12 cellular contexts compared by ENCODE assay signal in the genomic region with DNA sequence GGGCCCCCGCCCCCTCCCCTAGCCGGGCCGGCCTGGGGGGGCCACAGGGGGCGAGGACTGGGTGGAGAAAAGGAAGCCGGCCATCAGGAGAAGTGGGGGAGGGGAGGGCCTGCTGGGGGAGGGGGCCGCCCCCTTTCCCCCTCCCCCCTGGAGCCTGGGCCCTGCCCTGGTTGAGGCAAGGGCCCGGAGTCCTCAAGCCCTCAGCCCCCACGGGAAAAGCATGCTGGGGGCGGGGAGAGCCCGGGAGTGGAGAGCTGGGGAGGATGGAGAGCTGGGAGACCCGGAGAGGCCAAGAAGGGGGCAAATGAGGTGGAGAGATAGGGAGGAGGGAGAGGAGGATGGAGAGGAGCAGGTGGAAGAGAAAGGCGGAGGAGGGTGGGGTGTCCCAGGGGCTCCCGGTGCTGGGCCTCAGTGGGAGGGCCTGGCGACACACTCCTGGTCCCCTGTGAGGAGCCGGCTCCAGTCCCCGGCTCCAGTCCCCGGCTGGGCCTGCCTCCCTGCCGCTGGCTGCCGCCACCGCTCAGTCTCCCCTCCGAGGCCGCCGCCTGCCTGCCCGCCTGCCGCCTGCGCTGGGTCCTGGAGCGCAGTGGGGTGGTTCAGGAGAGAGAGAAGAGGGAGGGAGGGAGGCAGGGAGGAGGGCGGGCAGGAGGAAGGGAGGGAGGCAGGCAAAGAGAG. TPM values are rescaled to one million over a fixed set of nuclear protein-coding genes. Genes with fewer than 3 reads are reported as not detected.
DNase-seq lines count a peak whose midpoint lies in the region; ATAC-seq and TF ChIP-seq lines count a peak whose summit lies in the region.
"Had no signal": no experiment of that assay in that cellular context is flagged by ENCODE, and none has a peak within 500 bp of the region (broad histone marks: within the 10 kb centered on the region; RNA-seq: fewer than 3 reads in every experiment).

A gene with protein sequence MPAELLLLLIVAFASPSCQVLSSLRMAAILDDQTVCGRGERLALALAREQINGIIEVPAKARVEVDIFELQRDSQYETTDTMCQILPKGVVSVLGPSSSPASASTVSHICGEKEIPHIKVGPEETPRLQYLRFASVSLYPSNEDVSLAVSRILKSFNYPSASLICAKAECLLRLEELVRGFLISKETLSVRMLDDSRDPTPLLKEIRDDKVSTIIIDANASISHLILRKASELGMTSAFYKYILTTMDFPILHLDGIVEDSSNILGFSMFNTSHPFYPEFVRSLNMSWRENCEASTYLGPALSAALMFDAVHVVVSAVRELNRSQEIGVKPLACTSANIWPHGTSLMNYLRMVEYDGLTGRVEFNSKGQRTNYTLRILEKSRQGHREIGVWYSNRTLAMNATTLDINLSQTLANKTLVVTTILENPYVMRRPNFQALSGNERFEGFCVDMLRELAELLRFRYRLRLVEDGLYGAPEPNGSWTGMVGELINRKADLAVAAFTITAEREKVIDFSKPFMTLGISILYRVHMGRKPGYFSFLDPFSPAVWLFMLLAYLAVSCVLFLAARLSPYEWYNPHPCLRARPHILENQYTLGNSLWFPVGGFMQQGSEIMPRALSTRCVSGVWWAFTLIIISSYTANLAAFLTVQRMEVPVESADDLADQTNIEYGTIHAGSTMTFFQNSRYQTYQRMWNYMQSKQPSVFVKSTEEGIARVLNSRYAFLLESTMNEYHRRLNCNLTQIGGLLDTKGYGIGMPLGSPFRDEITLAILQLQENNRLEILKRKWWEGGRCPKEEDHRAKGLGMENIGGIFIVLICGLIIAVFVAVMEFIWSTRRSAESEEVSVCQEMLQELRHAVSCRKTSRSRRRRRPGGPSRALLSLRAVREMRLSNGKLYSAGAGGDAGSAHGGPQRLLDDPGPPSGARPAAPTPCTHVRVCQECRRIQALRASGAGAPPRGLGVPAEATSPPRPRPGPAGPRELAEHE (minus strand): TSS at position 588 of the 675 bp plus-strand sequence. CDS start 4,436 bp downstream, outside the sequence.

- peaks cover 12% of the 10 kb centered on the region for H3K27me3 Mint-ChIP-seq in progenitor cell of endocrine pancreas
- H3K27me3 Mint-ChIP-seq in activated CD4-positive, alpha-beta memory T cell treated with anti-CD3 and anti-CD28 coated beads for 36 hours, result peaks cover 2% of the 10 kb centered on the region
- H3K27me3 Mint-ChIP-seq: T-helper 17 cell had no signal

- peaks cover 5% of the 10 kb centered on the region for H3K4me1 ChIP-seq in ES-I3 (ENCODE audit: insufficient read depth, low read length)
- H3K4me1 ChIP-seq in Peyer's patch, result peaks cover 0 to 3% (median 0%) of the 10 kb centered on the region in 4 donors

- intact Hi-C loops in left cardiac atrium (cut with DNase I), result loop anchor here in 1 of 2 donors (10.0 kb wide), 1 partner anchor 195 kb away; a partner anchor contains a TSS
- intact Hi-C loops in activated CD4-positive, alpha-beta memory T cell treated with anti-CD3 and anti-CD28 coated beads for 36 hours (cut with micrococcal nuclease), result no loop called here

- no peak within 1 kb of the TSS for H3K27ac ChIP-seq in Peyer's patch

- POLR2A ChIA-PET in activated CD4-positive, alpha-beta memory T cell treated with anti-CD3 and anti-CD28 coated beads for 36 hours (lab: Charles Lee), result no interaction called here

- no peak for TF ChIP-seq POLR2A in Peyer's patch (IDR thresholded peaks at IDR 0.05)

- no peak within 1 kb of the TSS for H3K27ac Mint-ChIP-seq in progenitor cell of endocrine pancreas
- H3K27ac Mint-ChIP-seq in activated CD4-positive, alpha-beta memory T cell treated with anti-CD3 and anti-CD28 coated beads for 36 hours, result no peak within 1 kb of the TSS
- H3K27ac Mint-ChIP-seq: T-helper 17 cell had no signal

- DNase-seq in Peyer's patch (no peak), left cardiac atrium (peak; percentile 17), progenitor cell of endocrine pancreas (ENCODE audit: low spot score, unreplicated experiment) (no peak), LoVo (ENCODE audit: low spot score) (no peak)
- no peak for DNase-seq in activated CD4-positive, alpha-beta memory T cell treated with anti-CD3 and anti-CD28 coated beads for 36 hours
- DNase-seq: activated naive CD4-positive, alpha-beta T cell treated with anti-CD3 and anti-CD28 coated beads, Interleukin-2, amount 50 U/mL, for 16 hours; GF-D8; stimulated activated CD4-positive, alpha-beta T cell treated with anti-CD3 and anti-CD28 coated beads, Interleukin-4, amount 100 ng/mL, for 1 hour; T-helper 17 cell had no signal

- ATAC-seq in left cardiac atrium (peak; percentile 63 to 64), HG03520 (IDR thresholded peaks at IDR 0.05; ENCODE audit: unreplicated experiment) (no peak), GM21423 (IDR thresholded peaks at IDR 0.05; ENCODE audit: unreplicated experiment) (no peak)
- ATAC-seq: T-helper 17 cell had no signal

- no peaks in the 10 kb centered on the region for H3K36me3 Mint-ChIP-seq in progenitor cell of endocrine pancreas (ENCODE audit: insufficient read depth)
- no peaks in the 10 kb centered on the region for H3K36me3 Mint-ChIP-seq in activated CD4-positive, alpha-beta memory T cell treated with anti-CD3 and anti-CD28 coated beads for 36 hours

- CTCF ChIA-PET in activated CD4-positive, alpha-beta memory T cell treated with anti-CD3 and anti-CD28 coated beads for 36 hours (lab: Charles Lee), result no interaction called here

- H3K9me3 ChIP-seq in ES-I3 (ENCODE audit: control insufficient read depth, insufficient read depth, low read length) (no peaks in the 10 kb centered on the region), Peyer's patch (no peaks in the 10 kb centered on the region)

- H3K4me3 Mint-ChIP-seq in progenitor cell of endocrine pancreas (ENCODE audit: low read depth), result no peak within 1 kb of the TSS
- no peak within 1 kb of the TSS for H3K4me3 Mint-ChIP-seq in activated CD4-positive, alpha-beta memory T cell treated with anti-CD3 and anti-CD28 coated beads for 36 hours
- H3K4me3 Mint-ChIP-seq: T-helper 17 cell had no signal

- H3K36me3 ChIP-seq in ES-I3 (ENCODE audit: insufficient read depth, low read length) (no peaks in the 10 kb centered on the region; the same call in 1 of the 2 replicates), Peyer's patch (no peaks in the 10 kb centered on the region)

- no peaks in the 10 kb centered on the region for H3K4me1 Mint-ChIP-seq in progenitor cell of endocrine pancreas (ENCODE audit: low read depth)
- H3K4me1 Mint-ChIP-seq in activated CD4-positive, alpha-beta memory T cell treated with anti-CD3 and anti-CD28 coated beads for 36 hours (ENCODE audit: low read depth), result peaks cover 3% of the 10 kb centered on the region
- H3K4me1 Mint-ChIP-seq: T-helper 17 cell had no signal

- peak within 1 kb of the TSS in 3 of 4 donors; percentile 7 to 46 (median 14) for H3K4me3 ChIP-seq in Peyer's patch

- H3K9me3 Mint-ChIP-seq in progenitor cell of endocrine pancreas (ENCODE audit: low read depth), result no peaks in the 10 kb centered on the region
- no peaks in the 10 kb centered on the region for H3K9me3 Mint-ChIP-seq in activated CD4-positive, alpha-beta memory T cell treated with anti-CD3 and anti-CD28 coated beads for 36 hours

- H3K27me3 ChIP-seq in Peyer's patch, result peaks cover 0 to 10% of the 10 kb centered on the region in 2 donors

- TF ChIP-seq CTCF in Peyer's patch (IDR thresholded peaks at IDR 0.05) (no peak), progenitor cell of endocrine pancreas (IDR thresholded peaks at IDR 0.05; ENCODE audit: unreplicated experiment) (no peak)

- peak within 1 kb of the TSS; percentile 67 for H3K9ac ChIP-seq in ES-I3 (ENCODE audit: low read depth, low read length)

RNA-seq across cellular contexts. Expression of the gene that starts here (rescaled TPM):
- total RNA-seq in Peyer's patch (1 to 10 TPM in 2 of 4 donors, under 1 TPM in 2; 0.57 to 7.4 (median 0.89) TPM), left cardiac atrium (10 to 100 TPM; 12.0 to 12.6 TPM), progenitor cell of endocrine pancreas (10.7 and 11.6 TPM in 2 replicates)
- total RNA-seq in activated CD4-positive, alpha-beta memory T cell treated with anti-CD3 and anti-CD28 coated beads for 36 hours, result under 1 TPM; 0.73 to 0.90 TPM

Comparison
In these comparisons a context has a peak if more than half of its experiments do, and no peak if none do; other contexts are left out.
1. ATAC-seq: peak in left cardiac atrium (2 of 2); none in HG03520 (single experiment) and GM21423 (single experiment).